ENCODE assay signal across 1 cellular context in genomic region chr2:230418341-230419016, GRCh38.
TF ChIP-seq lines count a peak whose summit lies in the region.

No MANE protein-coding gene starts in this region.

TF ChIP-seq in GM12878, 131 proteins besides CTCF, POLR2A, EP300 and RAD21 (continued from another document):
- TF ChIP-seq, protein P1, sequence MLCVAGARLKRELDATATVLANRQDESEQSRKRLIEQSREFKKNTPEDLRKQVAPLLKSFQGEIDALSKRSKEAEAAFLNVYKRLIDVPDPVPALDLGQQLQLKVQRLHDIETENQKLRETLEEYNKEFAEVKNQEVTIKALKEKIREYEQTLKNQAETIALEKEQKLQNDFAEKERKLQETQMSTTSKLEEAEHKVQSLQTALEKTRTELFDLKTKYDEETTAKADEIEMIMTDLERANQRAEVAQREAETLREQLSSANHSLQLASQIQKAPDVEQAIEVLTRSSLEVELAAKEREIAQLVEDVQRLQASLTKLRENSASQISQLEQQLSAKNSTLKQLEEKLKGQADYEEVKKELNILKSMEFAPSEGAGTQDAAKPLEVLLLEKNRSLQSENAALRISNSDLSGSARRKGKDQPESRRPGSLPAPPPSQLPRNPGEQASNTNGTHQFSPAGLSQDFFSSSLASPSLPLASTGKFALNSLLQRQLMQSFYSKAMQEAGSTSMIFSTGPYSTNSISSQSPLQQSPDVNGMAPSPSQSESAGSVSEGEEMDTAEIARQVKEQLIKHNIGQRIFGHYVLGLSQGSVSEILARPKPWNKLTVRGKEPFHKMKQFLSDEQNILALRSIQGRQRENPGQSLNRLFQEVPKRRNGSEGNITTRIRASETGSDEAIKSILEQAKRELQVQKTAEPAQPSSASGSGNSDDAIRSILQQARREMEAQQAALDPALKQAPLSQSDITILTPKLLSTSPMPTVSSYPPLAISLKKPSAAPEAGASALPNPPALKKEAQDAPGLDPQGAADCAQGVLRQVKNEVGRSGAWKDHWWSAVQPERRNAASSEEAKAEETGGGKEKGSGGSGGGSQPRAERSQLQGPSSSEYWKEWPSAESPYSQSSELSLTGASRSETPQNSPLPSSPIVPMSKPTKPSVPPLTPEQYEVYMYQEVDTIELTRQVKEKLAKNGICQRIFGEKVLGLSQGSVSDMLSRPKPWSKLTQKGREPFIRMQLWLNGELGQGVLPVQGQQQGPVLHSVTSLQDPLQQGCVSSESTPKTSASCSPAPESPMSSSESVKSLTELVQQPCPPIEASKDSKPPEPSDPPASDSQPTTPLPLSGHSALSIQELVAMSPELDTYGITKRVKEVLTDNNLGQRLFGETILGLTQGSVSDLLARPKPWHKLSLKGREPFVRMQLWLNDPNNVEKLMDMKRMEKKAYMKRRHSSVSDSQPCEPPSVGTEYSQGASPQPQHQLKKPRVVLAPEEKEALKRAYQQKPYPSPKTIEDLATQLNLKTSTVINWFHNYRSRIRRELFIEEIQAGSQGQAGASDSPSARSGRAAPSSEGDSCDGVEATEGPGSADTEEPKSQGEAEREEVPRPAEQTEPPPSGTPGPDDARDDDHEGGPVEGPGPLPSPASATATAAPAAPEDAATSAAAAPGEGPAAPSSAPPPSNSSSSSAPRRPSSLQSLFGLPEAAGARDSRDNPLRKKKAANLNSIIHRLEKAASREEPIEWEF (IDR thresholded peaks at IDR 0.05; ENCODE audit: insufficient replicate concordance, low read depth, low read length): no peak
- TF ChIP-seq ZNF207 (IDR thresholded peaks at IDR 0.05; ENCODE audit: borderline replicate concordance) (no peak), NBN (IDR thresholded peaks at IDR 0.05) (no peak), RBBP5 (conservative IDR thresholded peaks at IDR 0.05) (no peak), ZNF687 (IDR thresholded peaks at IDR 0.05) (no peak), YBX1 (IDR thresholded peaks at IDR 0.05) (no peak), HDAC2 (IDR thresholded peaks at IDR 0.05) (no peak), KDM1A (IDR thresholded peaks at IDR 0.05; ENCODE audit: borderline replicate concordance) (no peak), IKZF1 (conservative IDR thresholded peaks at IDR 0.05) (no peak), PAX5 (IDR thresholded peaks at IDR 0.05; ENCODE audit: borderline replicate concordance, low read depth, low read length) (no peak), STAT1 (conservative IDR thresholded peaks at IDR 0.05) (no peak), NRF1 (conservative IDR thresholded peaks at IDR 0.05; ENCODE audit: low read depth, low read length) (no peak), BCL3 (IDR thresholded peaks at IDR 0.05; ENCODE audit: borderline replicate concordance, insufficient read depth, low read depth, low read length, poor library complexity, severe bottlenecking) (no peak), ETV6 (conservative IDR thresholded peaks at IDR 0.05 in 1 of 2, IDR thresholded peaks at IDR 0.05 in 1 of 2; ENCODE audit: borderline replicate concordance in 1 of 2, low read depth in 1 of 2) (no peak), PAX8 (IDR thresholded peaks at IDR 0.05) (no peak), SIN3A (IDR thresholded peaks at IDR 0.05; ENCODE audit: low read depth, low read length) (no peak), BRCA1 (IDR thresholded peaks at IDR 0.05; ENCODE audit: low read depth, low read length) (no peak), FOS (IDR thresholded peaks at IDR 0.05; ENCODE audit: borderline replicate concordance, extremely low read depth, insufficient read length) (no peak), MYC (IDR thresholded peaks at IDR 0.05; ENCODE audit: insufficient read depth, insufficient read length, insufficient replicate concordance, low read length, severe bottlenecking) (no peak)
- TF ChIP-seq, protein P2, sequence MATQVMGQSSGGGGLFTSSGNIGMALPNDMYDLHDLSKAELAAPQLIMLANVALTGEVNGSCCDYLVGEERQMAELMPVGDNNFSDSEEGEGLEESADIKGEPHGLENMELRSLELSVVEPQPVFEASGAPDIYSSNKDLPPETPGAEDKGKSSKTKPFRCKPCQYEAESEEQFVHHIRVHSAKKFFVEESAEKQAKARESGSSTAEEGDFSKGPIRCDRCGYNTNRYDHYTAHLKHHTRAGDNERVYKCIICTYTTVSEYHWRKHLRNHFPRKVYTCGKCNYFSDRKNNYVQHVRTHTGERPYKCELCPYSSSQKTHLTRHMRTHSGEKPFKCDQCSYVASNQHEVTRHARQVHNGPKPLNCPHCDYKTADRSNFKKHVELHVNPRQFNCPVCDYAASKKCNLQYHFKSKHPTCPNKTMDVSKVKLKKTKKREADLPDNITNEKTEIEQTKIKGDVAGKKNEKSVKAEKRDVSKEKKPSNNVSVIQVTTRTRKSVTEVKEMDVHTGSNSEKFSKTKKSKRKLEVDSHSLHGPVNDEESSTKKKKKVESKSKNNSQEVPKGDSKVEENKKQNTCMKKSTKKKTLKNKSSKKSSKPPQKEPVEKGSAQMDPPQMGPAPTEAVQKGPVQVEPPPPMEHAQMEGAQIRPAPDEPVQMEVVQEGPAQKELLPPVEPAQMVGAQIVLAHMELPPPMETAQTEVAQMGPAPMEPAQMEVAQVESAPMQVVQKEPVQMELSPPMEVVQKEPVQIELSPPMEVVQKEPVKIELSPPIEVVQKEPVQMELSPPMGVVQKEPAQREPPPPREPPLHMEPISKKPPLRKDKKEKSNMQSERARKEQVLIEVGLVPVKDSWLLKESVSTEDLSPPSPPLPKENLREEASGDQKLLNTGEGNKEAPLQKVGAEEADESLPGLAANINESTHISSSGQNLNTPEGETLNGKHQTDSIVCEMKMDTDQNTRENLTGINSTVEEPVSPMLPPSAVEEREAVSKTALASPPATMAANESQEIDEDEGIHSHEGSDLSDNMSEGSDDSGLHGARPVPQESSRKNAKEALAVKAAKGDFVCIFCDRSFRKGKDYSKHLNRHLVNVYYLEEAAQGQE (IDR thresholded peaks at IDR 0.05; ENCODE audit: low read depth, low read length): no peak
- TF ChIP-seq, protein P3, sequence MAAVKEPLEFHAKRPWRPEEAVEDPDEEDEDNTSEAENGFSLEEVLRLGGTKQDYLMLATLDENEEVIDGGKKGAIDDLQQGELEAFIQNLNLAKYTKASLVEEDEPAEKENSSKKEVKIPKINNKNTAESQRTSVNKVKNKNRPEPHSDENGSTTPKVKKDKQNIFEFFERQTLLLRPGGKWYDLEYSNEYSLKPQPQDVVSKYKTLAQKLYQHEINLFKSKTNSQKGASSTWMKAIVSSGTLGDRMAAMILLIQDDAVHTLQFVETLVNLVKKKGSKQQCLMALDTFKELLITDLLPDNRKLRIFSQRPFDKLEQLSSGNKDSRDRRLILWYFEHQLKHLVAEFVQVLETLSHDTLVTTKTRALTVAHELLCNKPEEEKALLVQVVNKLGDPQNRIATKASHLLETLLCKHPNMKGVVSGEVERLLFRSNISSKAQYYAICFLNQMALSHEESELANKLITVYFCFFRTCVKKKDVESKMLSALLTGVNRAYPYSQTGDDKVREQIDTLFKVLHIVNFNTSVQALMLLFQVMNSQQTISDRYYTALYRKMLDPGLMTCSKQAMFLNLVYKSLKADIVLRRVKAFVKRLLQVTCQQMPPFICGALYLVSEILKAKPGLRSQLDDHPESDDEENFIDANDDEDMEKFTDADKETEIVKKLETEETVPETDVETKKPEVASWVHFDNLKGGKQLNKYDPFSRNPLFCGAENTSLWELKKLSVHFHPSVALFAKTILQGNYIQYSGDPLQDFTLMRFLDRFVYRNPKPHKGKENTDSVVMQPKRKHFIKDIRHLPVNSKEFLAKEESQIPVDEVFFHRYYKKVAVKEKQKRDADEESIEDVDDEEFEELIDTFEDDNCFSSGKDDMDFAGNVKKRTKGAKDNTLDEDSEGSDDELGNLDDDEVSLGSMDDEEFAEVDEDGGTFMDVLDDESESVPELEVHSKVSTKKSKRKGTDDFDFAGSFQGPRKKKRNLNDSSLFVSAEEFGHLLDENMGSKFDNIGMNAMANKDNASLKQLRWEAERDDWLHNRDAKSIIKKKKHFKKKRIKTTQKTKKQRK (IDR thresholded peaks at IDR 0.05; ENCODE audit: low read depth, low read length): no peak
- TF ChIP-seq, protein P4, sequence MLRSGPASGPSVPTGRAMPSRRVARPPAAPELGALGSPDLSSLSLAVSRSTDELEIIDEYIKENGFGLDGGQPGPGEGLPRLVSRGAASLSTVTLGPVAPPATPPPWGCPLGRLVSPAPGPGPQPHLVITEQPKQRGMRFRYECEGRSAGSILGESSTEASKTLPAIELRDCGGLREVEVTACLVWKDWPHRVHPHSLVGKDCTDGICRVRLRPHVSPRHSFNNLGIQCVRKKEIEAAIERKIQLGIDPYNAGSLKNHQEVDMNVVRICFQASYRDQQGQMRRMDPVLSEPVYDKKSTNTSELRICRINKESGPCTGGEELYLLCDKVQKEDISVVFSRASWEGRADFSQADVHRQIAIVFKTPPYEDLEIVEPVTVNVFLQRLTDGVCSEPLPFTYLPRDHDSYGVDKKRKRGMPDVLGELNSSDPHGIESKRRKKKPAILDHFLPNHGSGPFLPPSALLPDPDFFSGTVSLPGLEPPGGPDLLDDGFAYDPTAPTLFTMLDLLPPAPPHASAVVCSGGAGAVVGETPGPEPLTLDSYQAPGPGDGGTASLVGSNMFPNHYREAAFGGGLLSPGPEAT (IDR thresholded peaks at IDR 0.05; ENCODE audit: low read depth): peak; percentile 33; the same call in 1 of the 2 replicates
